ENCODE assay signal across 7 cellular contexts in genomic region chr6:130282234-130282995, GRCh38. TPM values are rescaled to one million over a fixed set of nuclear protein-coding genes. Genes with fewer than 3 reads are reported as not detected.
DNase-seq lines count a peak whose midpoint lies in the region; ATAC-seq and TF ChIP-seq lines count a peak whose summit lies in the region.

No MANE protein-coding gene starts in this region.

- TF ChIP-seq CTCF in fibroblast of villous mesenchyme (IDR thresholded peaks at IDR 0.05; ENCODE audit: insufficient read depth, low read depth, low read length) = peak; percentile 71

- CTCF ChIA-PET in HEK293T (lab: Yijun Ruan, JAX) = interaction anchor here (0.5 to 1.4 kb wide), 2 partner anchors 12 to 491 kb away, joined by 3 to 4 read pairs; no protein-coding TSS in a partner anchor

- peak; percentile 9 for DNase-seq in HEK293T (ENCODE audit: extremely low spot score)
- peak; percentile 19 for DNase-seq in RKO (ENCODE audit: low spot score)
- DNase-seq in fibroblast of villous mesenchyme (ENCODE audit: low read depth) = peak; percentile 48
- no peak for DNase-seq in NCI-H748 treated with DMSO at 0.1 percent for 48 hours (lab: John Stamatoyannopoulos, UW)
- no peak for DNase-seq in NK-92 treated with Interleukin-12 subunit alpha and Interleukin-12 subunit beta, amount 100 ng/mL, for 24 hours (lab: John Stamatoyannopoulos, UW)
- no peak for DNase-seq in mucosa of gallbladder (ENCODE audit: low spot score)

- POLR2A ChIA-PET in HEK293T (lab: Yijun Ruan, JAX) = no interaction called here

- peak; percentile 92 for ATAC-seq in GM18498 (IDR thresholded peaks at IDR 0.05; ENCODE audit: unreplicated experiment)

- no peak overlapping the region for H3K4me3 ChIP-seq in fibroblast of villous mesenchyme (ENCODE audit: low read depth, low read length)

TF ChIP-seq in HEK293T, 16 proteins besides CTCF, POLR2A, EP300 and RAD21:
- TF ChIP-seq LEF1 (IDR thresholded peaks at IDR 0.05; ENCODE audit: borderline replicate concordance) (no peak), HDGF (IDR thresholded peaks at IDR 0.05; ENCODE audit: borderline replicate concordance) (no peak), FOXA1 (IDR thresholded peaks at IDR 0.05) (no peak), ARNT (IDR thresholded peaks at IDR 0.05) (no peak)

RNA-seq across cellular contexts. Expression of gene SAMD3, which starts 59.7 kb away (rescaled TPM):
- total RNA-seq in fibroblast of villous mesenchyme (3.0 and 5.5 TPM in 2 replicates), mucosa of gallbladder (2.2 TPM)

Comparison
In these comparisons a context has a peak if more than half of its experiments do, and no peak if none do; other contexts are left out.
1. DNase-seq: peak in HEK293T (single experiment), RKO (single experiment) and fibroblast of villous mesenchyme (single experiment); none in NCI-H748 treated with DMSO at 0.1 percent for 48 hours (single experiment), NK-92 treated with Interleukin-12 subunit alpha and Interleukin-12 subunit beta, amount 100 ng/mL, for 24 hours (single experiment) and mucosa of gallbladder (single experiment).